Comparison of ENCODE assay signal across 8 cellular contexts in genomic region chr10:101032637-101033201, GRCh38. TPM values are rescaled to one million over a fixed set of nuclear protein-coding genes. Genes with fewer than 3 reads are reported as not detected.
DNase-seq lines count a peak whose midpoint lies in the region; ATAC-seq and TF ChIP-seq lines count a peak whose summit lies in the region.

No MANE protein-coding gene starts in this region.

- no peak for TF ChIP-seq CTCF in fibroblast of mammary gland (conservative IDR thresholded peaks at IDR 0.05; ENCODE audit: control insufficient read depth, insufficient read depth, low read depth, low read length)
- no peak for TF ChIP-seq CTCF in nephron (IDR thresholded peaks at IDR 0.05; ENCODE audit: unreplicated experiment in 3 of 3)
- TF ChIP-seq CTCF in stomach (IDR thresholded peaks at IDR 0.05), result no peak

- no peaks in the 10 kb centered on the region for H3K36me3 Mint-ChIP-seq in activated T-cell treated with anti-CD3 and anti-CD28 coated beads, Interleukin-2, amount 50 U/mL, for 72 hours (ENCODE audit: insufficient read depth in 2 of 2)
- peaks cover under 1% of the 10 kb centered on the region for H3K36me3 Mint-ChIP-seq in nephron (ENCODE audit: low read depth)

- peak overlapping the region; percentile 3 for H3K27ac Mint-ChIP-seq in activated T-cell treated with anti-CD3 and anti-CD28 coated beads, Interleukin-2, amount 50 U/mL, for 72 hours
- H3K27ac Mint-ChIP-seq in nephron, result peak overlapping the region; percentile 35 to 86 (median 54)

- DNase-seq in activated naive CD4-positive, alpha-beta T cell treated with Interleukin-2 at 50 U/mL for 16 hours, result peak; percentile 65
- no peak for DNase-seq in activated naive CD4-positive, alpha-beta T cell (lab: John Stamatoyannopoulos, UW)
- DNase-seq in NOMO-1 treated with DMSO at 0.1 percent for 48 hours (lab: John Stamatoyannopoulos, UW; ENCODE audit: unreplicated experiment) (peak; percentile 51), fibroblast of mammary gland (ENCODE audit: low read depth) (peak; percentile 88), stomach (peak; percentile 51)
- DNase-seq in activated T-cell treated with anti-CD3 and anti-CD28 coated beads, Interleukin-2, amount 50 U/mL, for 72 hours, result peak; percentile 56 to 68
- no peak for DNase-seq in central memory CD4-positive, alpha-beta T cell

- H3K9me3 Mint-ChIP-seq in activated T-cell treated with anti-CD3 and anti-CD28 coated beads, Interleukin-2, amount 50 U/mL, for 72 hours, result no peaks in the 10 kb centered on the region
- no peaks in the 10 kb centered on the region for H3K9me3 Mint-ChIP-seq in nephron

- no peak for TF ChIP-seq EP300 in stomach (IDR thresholded peaks at IDR 0.05)

- intact Hi-C loops in stomach (cut with DNase I; ENCODE audit: low total_unique reads), result no loop called here

- TF ChIP-seq POLR2A in stomach (IDR thresholded peaks at IDR 0.05), result no peak

- no peaks in the 10 kb centered on the region for H3K9me3 ChIP-seq in stomach

- H3K27me3 ChIP-seq in stomach, result peaks cover 0 to 18% (median 2%) of the 10 kb centered on the region in 3 donors

- peak; percentile 62 to 70 for ATAC-seq in activated T-cell treated with anti-CD3 and anti-CD28 coated beads, Interleukin-2, amount 50 U/mL, for 72 hours (replicated peaks in 1 of 2)

- peaks cover 7% of the 10 kb centered on the region for H3K27me3 Mint-ChIP-seq in activated T-cell treated with anti-CD3 and anti-CD28 coated beads, Interleukin-2, amount 50 U/mL, for 72 hours (ENCODE audit: low read depth)
- peaks cover 47% of the 10 kb centered on the region for H3K27me3 Mint-ChIP-seq in nephron (ENCODE audit: low read depth)

- H3K4me3 Mint-ChIP-seq in activated T-cell treated with anti-CD3 and anti-CD28 coated beads, Interleukin-2, amount 50 U/mL, for 72 hours, result peak overlapping the region; percentile 84 to 91
- peak overlapping the region; percentile 72 to 84 (median 84) for H3K4me3 Mint-ChIP-seq in nephron

- H3K27ac ChIP-seq in stomach, result peak overlapping the region; percentile 74 to 98 (median 93)

- H3K36me3 ChIP-seq in stomach, result peaks cover 26 to 34% (median 31%) of the 10 kb centered on the region in 4 donors

- peaks cover 18% of the 10 kb centered on the region for H3K4me1 Mint-ChIP-seq in activated T-cell treated with anti-CD3 and anti-CD28 coated beads, Interleukin-2, amount 50 U/mL, for 72 hours (ENCODE audit: low read depth)
- H3K4me1 Mint-ChIP-seq in nephron, result peaks cover 29% of the 10 kb centered on the region

- H3K4me1 ChIP-seq in stomach, result peaks cover 19 to 40% (median 31%) of the 10 kb centered on the region in 4 donors

- H3K4me3 ChIP-seq in fibroblast of mammary gland (ENCODE audit: control insufficient read depth, low read depth, low read length) (peak overlapping the region; percentile 86), stomach (peak overlapping the region; percentile 63 to 79 (median 66))

- 10 to 17% (median 16%) methylated on average over 6 of the region's 6 CpGs for WGBS in stomach, 5 donors

RNA-seq across cellular contexts. Expression of gene SFXN3, which starts 1.7 kb away (rescaled TPM):
- total RNA-seq in activated T-cell treated with anti-CD3 and anti-CD28 coated beads, Interleukin-2, amount 50 U/mL, for 72 hours, result 10 to 100 TPM; 23.5 to 24.2 TPM
- 10 to 100 TPM in 4 of 5 donors, 1 to 10 TPM in 1; 9.9 to 60.4 (median 37.9) TPM for total RNA-seq in stomach
- polyA plus RNA-seq in stomach, result 10 to 100 TPM; 11.1 to 20.7 (median 20.5) TPM

RNA-seq across cellular contexts. Expression of gene PDZD7, which starts 1.8 kb away (rescaled TPM):
- total RNA-seq in activated T-cell treated with anti-CD3 and anti-CD28 coated beads, Interleukin-2, amount 50 U/mL, for 72 hours, result under 1 TPM; 0.12 to 0.44 TPM
- total RNA-seq in stomach, result 1 to 10 TPM in 1 of 5 donors, not detected in 4; 2.4 TPM
- polyA plus RNA-seq in stomach, result under 1 TPM; 0.20 to 0.76 (median 0.75) TPM

RNA-seq across cellular contexts. Expression of gene KAZALD1, which starts 29.1 kb away (rescaled TPM):
- total RNA-seq in activated T-cell treated with anti-CD3 and anti-CD28 coated beads, Interleukin-2, amount 50 U/mL, for 72 hours, result under 1 TPM; 0.49 to 0.53 TPM
- total RNA-seq in stomach, result 10 to 100 TPM in 2 of 5 donors, 1 to 10 TPM in 2, not detected in 1; 2.2 to 35.5 (median 14.8) TPM
- polyA plus RNA-seq in stomach, result 10 to 100 TPM; 12.0 to 32.8 (median 12.0) TPM

RNA-seq across cellular contexts. Expression of gene LZTS2, which starts 33.1 kb away (rescaled TPM):
- total RNA-seq in activated T-cell treated with anti-CD3 and anti-CD28 coated beads, Interleukin-2, amount 50 U/mL, for 72 hours, result 10 to 100 TPM; 12.0 to 14.1 TPM
- 10 to 100 TPM; 41.2 to 70.7 (median 52.5) TPM for total RNA-seq in stomach
- polyA plus RNA-seq in stomach, result 10 to 100 TPM; 34.7 to 58.2 (median 39.1) TPM

RNA-seq across cellular contexts. Expression of gene TWNK, which starts 45.4 kb away (rescaled TPM):
- 10 to 100 TPM; 12.0 to 12.3 TPM for total RNA-seq in activated T-cell treated with anti-CD3 and anti-CD28 coated beads, Interleukin-2, amount 50 U/mL, for 72 hours
- 10 to 100 TPM in 2 of 5 donors, 1 to 10 TPM in 2, not detected in 1; 4.2 to 30.8 (median 18.0) TPM for total RNA-seq in stomach
- polyA plus RNA-seq in stomach, result 1 to 10 TPM; 2.3 to 4.8 (median 4.7) TPM

Comparison
In these comparisons a context has a peak if more than half of its experiments do, and no peak if none do; other contexts are left out.
1. DNase-seq: peak in activated naive CD4-positive, alpha-beta T cell treated with Interleukin-2 at 50 U/mL for 16 hours (single experiment), NOMO-1 treated with DMSO at 0.1 percent for 48 hours (single experiment), activated T-cell treated with anti-CD3 and anti-CD28 coated beads, Interleukin-2, amount 50 U/mL, for 72 hours (2 of 2), fibroblast of mammary gland (single experiment) and stomach (single experiment); none in activated naive CD4-positive, alpha-beta T cell (0 of 4) and central memory CD4-positive, alpha-beta T cell (single experiment).